ENCODE assay signal across 20 cellular contexts in the genomic region with DNA sequence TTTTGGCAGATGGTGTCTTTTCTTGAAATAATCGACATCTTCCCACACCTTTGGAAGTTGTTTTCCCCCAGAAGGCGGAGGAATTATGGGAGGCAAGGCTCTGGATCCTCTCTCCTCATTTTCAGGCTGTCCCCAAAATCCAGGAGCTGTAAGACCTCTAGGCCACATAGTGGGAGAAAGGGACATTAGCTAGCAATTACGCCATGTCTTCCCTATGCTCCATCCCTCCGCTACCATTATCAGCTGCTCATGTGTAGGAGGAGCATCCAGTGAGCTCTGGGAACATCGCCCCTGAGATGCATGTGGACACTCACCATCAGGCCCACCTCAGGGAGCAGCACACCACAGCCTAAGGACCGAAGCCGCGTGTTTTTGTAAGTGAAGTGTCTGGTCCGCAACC.
"Had no signal": no experiment of that assay in that cellular context is flagged by ENCODE, and none has a peak within 500 bp of the region (broad histone marks: within the 10 kb centered on the region; RNA-seq: fewer than 3 reads in every experiment).

No MANE protein-coding gene starts in this region.

- H3K27ac ChIP-seq: KMS-11 had no signal

- H3K4me3 Mint-ChIP-seq: IgD-negative memory B cell had no signal

- DNase-seq: Kasumi-1, MM.1S, NCI-H1092 treated with DMSO at 0.1 percent for 48 hours, NCI-H1436, NCI-H187, NCI-H2029, NCI-H2081 treated with DMSO at 0.1 percent for 48 hours, NCI-H2171, NCI-H226, NCI-H446, NCI-H510A, NCI-H524 treated with DMSO at 0.1 percent for 48 hours, NCI-H69, NCI-H774, RPMI8226, SHP77, SK-N-SH had no signal

- H3K4me3 ChIP-seq: K562 had no signal

- H3K27ac Mint-ChIP-seq: IgD-negative memory B cell had no signal

- H3K4me1 Mint-ChIP-seq: IgD-negative memory B cell had no signal

- H3K36me3 Mint-ChIP-seq: IgD-negative memory B cell had no signal

- ATAC-seq: K562 had no signal

- H3K9me3 ChIP-seq: SK-N-SH had no signal

- H3K27me3 Mint-ChIP-seq: IgD-negative memory B cell had no signal
